Comparison of ENCODE assay signal across 1 cellular context in the genomic region with DNA sequence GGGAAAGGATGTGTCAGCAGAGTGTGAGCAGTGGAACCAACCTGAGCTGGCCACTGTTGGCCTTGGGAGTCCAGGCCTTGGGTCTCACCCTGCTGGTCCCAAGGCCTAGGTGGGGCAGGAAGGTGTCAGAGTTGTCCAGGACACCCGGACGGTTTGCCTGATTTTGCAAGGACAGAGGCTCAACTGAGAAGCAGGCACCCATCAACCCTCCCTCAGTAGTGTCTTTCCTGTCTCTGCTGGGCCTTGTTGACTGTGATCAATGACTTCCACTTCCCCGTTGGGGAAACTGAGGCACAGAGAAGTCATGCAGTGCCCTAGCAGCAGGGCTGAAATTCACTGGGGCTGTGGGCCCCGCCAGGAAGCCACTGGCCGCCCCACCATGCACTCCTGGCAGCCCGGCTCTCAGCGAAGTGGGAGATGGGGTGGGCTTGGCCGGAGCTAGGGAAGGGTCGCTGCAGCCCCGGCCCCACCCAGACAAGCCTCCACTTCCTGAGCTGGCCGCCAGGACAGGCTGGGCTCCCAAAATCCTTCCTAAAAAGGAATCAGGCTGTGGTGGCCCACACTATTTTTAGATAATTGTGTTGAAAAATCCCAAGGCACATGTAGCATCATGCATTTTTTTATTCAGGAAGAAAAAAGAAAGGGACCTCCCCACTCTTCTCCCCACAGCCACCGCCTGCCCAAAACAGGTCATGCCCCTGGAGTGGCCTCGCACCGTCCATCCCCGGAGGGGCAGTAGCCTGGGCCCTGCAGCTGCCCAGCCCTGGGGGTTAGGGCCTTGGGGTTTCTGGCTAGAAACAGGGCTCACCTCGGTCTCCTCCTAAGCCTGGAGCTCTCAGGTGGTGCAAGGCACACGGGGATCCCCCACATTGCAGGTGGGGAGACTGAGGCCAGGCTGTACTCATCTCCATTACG.
TF ChIP-seq lines count a peak whose summit lies in the region.

No MANE protein-coding gene starts in this region.

TF ChIP-seq in SK-N-SH treated with all-trans-retinoic acid at 6 μM for 48 hours, 23 proteins besides CTCF, POLR2A, EP300 and RAD21 (continued from another document):
- TF ChIP-seq, protein P1, sequence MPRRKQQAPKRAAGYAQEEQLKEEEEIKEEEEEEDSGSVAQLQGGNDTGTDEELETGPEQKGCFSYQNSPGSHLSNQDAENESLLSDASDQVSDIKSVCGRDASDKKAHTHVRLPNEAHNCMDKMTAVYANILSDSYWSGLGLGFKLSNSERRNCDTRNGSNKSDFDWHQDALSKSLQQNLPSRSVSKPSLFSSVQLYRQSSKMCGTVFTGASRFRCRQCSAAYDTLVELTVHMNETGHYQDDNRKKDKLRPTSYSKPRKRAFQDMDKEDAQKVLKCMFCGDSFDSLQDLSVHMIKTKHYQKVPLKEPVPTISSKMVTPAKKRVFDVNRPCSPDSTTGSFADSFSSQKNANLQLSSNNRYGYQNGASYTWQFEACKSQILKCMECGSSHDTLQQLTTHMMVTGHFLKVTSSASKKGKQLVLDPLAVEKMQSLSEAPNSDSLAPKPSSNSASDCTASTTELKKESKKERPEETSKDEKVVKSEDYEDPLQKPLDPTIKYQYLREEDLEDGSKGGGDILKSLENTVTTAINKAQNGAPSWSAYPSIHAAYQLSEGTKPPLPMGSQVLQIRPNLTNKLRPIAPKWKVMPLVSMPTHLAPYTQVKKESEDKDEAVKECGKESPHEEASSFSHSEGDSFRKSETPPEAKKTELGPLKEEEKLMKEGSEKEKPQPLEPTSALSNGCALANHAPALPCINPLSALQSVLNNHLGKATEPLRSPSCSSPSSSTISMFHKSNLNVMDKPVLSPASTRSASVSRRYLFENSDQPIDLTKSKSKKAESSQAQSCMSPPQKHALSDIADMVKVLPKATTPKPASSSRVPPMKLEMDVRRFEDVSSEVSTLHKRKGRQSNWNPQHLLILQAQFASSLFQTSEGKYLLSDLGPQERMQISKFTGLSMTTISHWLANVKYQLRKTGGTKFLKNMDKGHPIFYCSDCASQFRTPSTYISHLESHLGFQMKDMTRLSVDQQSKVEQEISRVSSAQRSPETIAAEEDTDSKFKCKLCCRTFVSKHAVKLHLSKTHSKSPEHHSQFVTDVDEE (CRISPR knock-in tag; IDR thresholded peaks at IDR 0.05) = no peak
- no peak for TF ChIP-seq OSR1 (CRISPR knock-in tag; IDR thresholded peaks at IDR 0.05)
- TF ChIP-seq, protein P2, sequence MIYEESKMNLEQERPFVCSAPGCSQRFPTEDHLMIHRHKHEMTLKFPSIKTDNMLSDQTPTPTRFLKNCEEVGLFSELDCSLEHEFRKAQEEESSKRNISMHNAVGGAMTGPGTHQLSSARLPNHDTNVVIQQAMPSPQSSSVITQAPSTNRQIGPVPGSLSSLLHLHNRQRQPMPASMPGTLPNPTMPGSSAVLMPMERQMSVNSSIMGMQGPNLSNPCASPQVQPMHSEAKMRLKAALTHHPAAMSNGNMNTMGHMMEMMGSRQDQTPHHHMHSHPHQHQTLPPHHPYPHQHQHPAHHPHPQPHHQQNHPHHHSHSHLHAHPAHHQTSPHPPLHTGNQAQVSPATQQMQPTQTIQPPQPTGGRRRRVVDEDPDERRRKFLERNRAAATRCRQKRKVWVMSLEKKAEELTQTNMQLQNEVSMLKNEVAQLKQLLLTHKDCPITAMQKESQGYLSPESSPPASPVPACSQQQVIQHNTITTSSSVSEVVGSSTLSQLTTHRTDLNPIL (CRISPR knock-in tag; IDR thresholded peaks at IDR 0.05; ENCODE audit: low read depth) = no peak
- TF ChIP-seq, protein P3, sequence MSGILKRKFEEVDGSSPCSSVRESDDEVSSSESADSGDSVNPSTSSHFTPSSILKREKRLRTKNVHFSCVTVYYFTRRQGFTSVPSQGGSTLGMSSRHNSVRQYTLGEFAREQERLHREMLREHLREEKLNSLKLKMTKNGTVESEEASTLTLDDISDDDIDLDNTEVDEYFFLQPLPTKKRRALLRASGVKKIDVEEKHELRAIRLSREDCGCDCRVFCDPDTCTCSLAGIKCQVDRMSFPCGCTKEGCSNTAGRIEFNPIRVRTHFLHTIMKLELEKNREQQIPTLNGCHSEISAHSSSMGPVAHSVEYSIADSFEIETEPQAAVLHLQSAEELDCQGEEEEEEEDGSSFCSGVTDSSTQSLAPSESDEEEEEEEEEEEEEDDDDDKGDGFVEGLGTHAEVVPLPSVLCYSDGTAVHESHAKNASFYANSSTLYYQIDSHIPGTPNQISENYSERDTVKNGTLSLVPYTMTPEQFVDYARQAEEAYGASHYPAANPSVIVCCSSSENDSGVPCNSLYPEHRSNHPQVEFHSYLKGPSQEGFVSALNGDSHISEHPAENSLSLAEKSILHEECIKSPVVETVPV (CRISPR knock-in tag; IDR thresholded peaks at IDR 0.05) = no peak
- no peak for TF ChIP-seq BACH2 (CRISPR knock-in tag; IDR thresholded peaks at IDR 0.05; ENCODE audit: borderline replicate concordance)
- no peak for TF ChIP-seq ARNTL (CRISPR knock-in tag; IDR thresholded peaks at IDR 0.05; ENCODE audit: borderline replicate concordance, low read depth)
- TF ChIP-seq CSDC2 (CRISPR knock-in tag; IDR thresholded peaks at IDR 0.05) = no peak
- TF ChIP-seq GLIS3 (CRISPR knock-in tag; IDR thresholded peaks at IDR 0.05) = no peak
- TF ChIP-seq ZNF70 (CRISPR knock-in tag; IDR thresholded peaks at IDR 0.05) = no peak
TF ChIP-seq in SK-N-SH treated with all-trans-retinoic acid at 6 μM for 48 hours: peak in this region for 0.
